ENCODE assay signal across 20 cellular contexts in the genomic region with DNA sequence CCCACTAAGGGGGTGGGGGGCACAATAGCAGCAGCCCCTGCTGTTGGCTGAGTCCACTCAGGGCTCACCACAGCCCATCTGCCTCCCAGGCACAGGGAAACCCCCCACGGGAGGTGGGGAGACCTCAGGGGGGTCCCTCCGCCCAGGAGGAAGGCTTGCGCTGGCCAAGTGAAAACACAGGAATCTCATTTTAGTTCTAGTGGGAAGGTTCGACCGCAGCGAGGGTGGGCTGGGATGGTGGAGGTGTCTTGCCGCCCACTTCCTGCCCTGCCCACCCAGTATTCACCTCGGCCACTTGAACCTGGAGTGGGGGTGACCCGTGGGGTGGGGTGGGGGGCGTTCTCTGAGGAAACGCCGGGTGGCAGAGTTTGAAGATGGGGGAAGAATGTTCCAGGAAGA. TPM values are rescaled to one million over a fixed set of nuclear protein-coding genes. Genes with fewer than 3 reads are reported as not detected.
"Had no signal": no experiment of that assay in that cellular context is flagged by ENCODE, and none has a peak within 500 bp of the region (broad histone marks: within the 10 kb centered on the region; RNA-seq: fewer than 3 reads in every experiment).

No MANE protein-coding gene starts in this region.

- H3K9me3 ChIP-seq: adrenal gland had no signal

- H3K4me3 Mint-ChIP-seq: activated CD4-positive, alpha-beta T cell treated with anti-CD3 and anti-CD28 coated beads, Interleukin-2, amount 10 ng/mL, durations not matched to agents 7 days and 5 days; activated CD8-positive, alpha-beta T cell treated with anti-CD3 and anti-CD28 coated beads, Interleukin-2, amount 10 ng/mL, durations not matched to agents 7 days and 5 days; activated T-cell treated with anti-CD3 and anti-CD28 coated beads, Interleukin-2, amount 50 U/mL, for 72 hours; nephron had no signal

- H3K4me3 ChIP-seq: adrenal gland, lung, tibial nerve had no signal

- ATAC-seq: activated CD4-positive, CD25-positive, alpha-beta regulatory T cell treated with anti-CD3 and anti-CD28 coated beads, Interleukin-2, amount 50 U/mL, for 24 hours; activated CD8-positive, alpha-beta T cell treated with anti-CD3 and anti-CD28 coated beads, Interleukin-2, amount 10 ng/mL, durations not matched to agents 7 days and 5 days; activated T-cell treated with anti-CD3 and anti-CD28 coated beads, Interleukin-2, amount 50 U/mL, for 72 hours; gastrocnemius medialis had no signal

- H3K4me1 Mint-ChIP-seq: nephron had no signal

- H3K4me1 ChIP-seq: adrenal gland had no signal

- H3K27ac ChIP-seq: adrenal gland, gastrocnemius medialis, tibial nerve had no signal

- H3K36me3 ChIP-seq: adrenal gland, gastrocnemius medialis, tibial nerve had no signal

- H3K9me3 Mint-ChIP-seq: activated T-cell treated with anti-CD3 and anti-CD28 coated beads, Interleukin-2, amount 50 U/mL, for 72 hours had no signal

- H3K27me3 ChIP-seq: adrenal gland had no signal

- H3K27ac Mint-ChIP-seq: activated CD4-positive, alpha-beta T cell treated with anti-CD3 and anti-CD28 coated beads, Interleukin-2, amount 10 ng/mL, durations not matched to agents 7 days and 5 days; activated CD8-positive, alpha-beta T cell treated with anti-CD3 and anti-CD28 coated beads, Interleukin-2, amount 10 ng/mL, durations not matched to agents 7 days and 5 days; activated T-cell treated with anti-CD3 and anti-CD28 coated beads, Interleukin-2, amount 50 U/mL, for 72 hours; immature natural killer cell; nephron had no signal

- H3K36me3 Mint-ChIP-seq: immature natural killer cell had no signal

- DNase-seq: activated CD4-positive, alpha-beta T cell treated with anti-CD3 and anti-CD28 coated beads, Interleukin-2, amount 10 ng/mL, durations not matched to agents 7 days and 5 days; activated CD8-positive, alpha-beta memory T cell treated with anti-CD3 and anti-CD28 coated beads, Interleukin-2, amount 50 U/mL, for 4 hours; activated CD8-positive, alpha-beta T cell treated with anti-CD3 and anti-CD28 coated beads, Interleukin-2, amount 10 ng/mL, durations not matched to agents 7 days and 5 days; activated effector memory CD4-positive, alpha-beta T cell treated with anti-CD3 and anti-CD28 coated beads, Interleukin-2, amount 50 U/mL, for 16 hours; activated naive CD4-positive, alpha-beta T cell treated with anti-CD3 and anti-CD28 coated beads, Interleukin-2, amount 50 U/mL, for 16 hours; activated T-cell treated with anti-CD3 and anti-CD28 coated beads, Interleukin-2, amount 50 U/mL, for 72 hours; adrenal gland; cerebellar nuclear complex; effector CD4-positive, alpha-beta T cell; gastrocnemius medialis; head of caudate nucleus; immature natural killer cell; midbrain; occipital lobe; stimulated activated CD4-positive, alpha-beta T cell treated with anti-CD3 and anti-CD28 coated beads, Interleukin-2, amount 100 ng/mL, for 24 hours; stimulated activated naive CD4-positive, alpha-beta T cell treated with Interleukin-2 at 50 U/mL for 16 hours had no signal

RNA-seq across cellular contexts. Expression of gene BOK, which starts 6.9 kb away (rescaled TPM):
- total RNA-seq: activated CD4-positive, alpha-beta T cell treated with anti-CD3 and anti-CD28 coated beads, Interleukin-2, amount 10 ng/mL, durations not matched to agents 7 days and 5 days; activated CD8-positive, alpha-beta T cell treated with anti-CD3 and anti-CD28 coated beads, Interleukin-2, amount 10 ng/mL, durations not matched to agents 7 days and 5 days had no signal
